Comparison of ENCODE assay signal across 8 cellular contexts in the genomic region with DNA sequence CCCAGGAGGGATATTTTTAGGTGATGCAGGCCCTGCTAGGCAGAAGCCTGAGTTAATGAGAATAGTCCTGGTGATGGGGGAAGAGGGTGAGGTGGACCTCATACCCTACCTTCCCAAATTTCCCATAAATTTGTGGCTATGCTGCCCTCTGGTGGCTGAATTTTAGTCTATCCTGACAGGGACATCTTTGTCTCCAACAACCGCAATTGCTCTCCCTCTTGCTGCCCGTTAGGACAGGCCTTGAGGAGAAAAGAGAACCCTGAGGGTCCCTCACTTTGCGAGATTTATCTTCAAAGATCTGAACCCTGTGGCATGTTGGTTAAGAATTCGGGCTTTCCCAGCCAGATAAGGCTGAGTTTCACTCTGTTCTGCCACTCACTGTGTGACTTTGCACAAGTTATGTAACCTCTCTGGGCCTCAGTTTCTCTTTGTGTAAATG. TPM values are rescaled to one million over a fixed set of nuclear protein-coding genes. Genes with fewer than 3 reads are reported as not detected.
DNase-seq lines count a peak whose midpoint lies in the region; ATAC-seq and TF ChIP-seq lines count a peak whose summit lies in the region.

No MANE protein-coding gene starts in this region.

- ATAC-seq in WTC11: peak; percentile 26
- ATAC-seq in HG03280 (IDR thresholded peaks at IDR 0.05; ENCODE audit: unreplicated experiment): no peak

- no peak overlapping the region for H3K27ac Mint-ChIP-seq in WTC11
- H3K27ac Mint-ChIP-seq in activated T-helper 2 cell treated with anti-CD3 and anti-CD28 coated beads, Interferon-gamma antibody, Interleukin-2, Interleukin-4, amounts not matched to agents 10 μg/mL and 5 μg/mL and 100 μg/mL, durations not matched to agents 14 hours and 24 hours and 36 hours: no peak overlapping the region

- intact Hi-C loops in ovary (cut with DNase I): no loop called here
- intact Hi-C loops in activated T-helper 2 cell treated with anti-CD3 and anti-CD28 coated beads, Interferon-gamma antibody, Interleukin-2, Interleukin-4, amounts not matched to agents 10 μg/mL and 5 μg/mL and 100 μg/mL, durations not matched to agents 14 hours and 24 hours and 36 hours (cut with micrococcal nuclease): no loop called here

- peaks cover 19% of the 10 kb centered on the region for H3K27me3 Mint-ChIP-seq in WTC11 (ENCODE audit: low read depth)
- no peaks in the 10 kb centered on the region for H3K27me3 Mint-ChIP-seq in activated T-helper 2 cell treated with anti-CD3 and anti-CD28 coated beads, Interferon-gamma antibody, Interleukin-2, Interleukin-4, amounts not matched to agents 10 μg/mL and 5 μg/mL and 100 μg/mL, durations not matched to agents 14 hours and 24 hours and 36 hours (ENCODE audit: low read depth)

- H3K27me3 ChIP-seq in AG04450 (ENCODE audit: control insufficient read depth, insufficient read depth, low read length): no peaks in the 10 kb centered on the region
- H3K27me3 ChIP-seq in ovary: no peaks in the 10 kb centered on the region

- TF ChIP-seq POLR2A in ovary (IDR thresholded peaks at IDR 0.05): no peak

- peak; percentile 70 for TF ChIP-seq CTCF in AG04450 (IDR thresholded peaks at IDR 0.05; ENCODE audit: low read depth, low read length)
- TF ChIP-seq CTCF in GM10248 (IDR thresholded peaks at IDR 0.05; ENCODE audit: control extremely low read depth, extremely low read depth, low read depth, missing control alignments): peak; percentile 67
- peak; percentile 59 for TF ChIP-seq CTCF in WTC11 (IDR thresholded peaks at IDR 0.05)
- peak in 2 of 3 donors; percentile 35 to 40 for TF ChIP-seq CTCF in ovary (IDR thresholded peaks at IDR 0.05)

- DNase-seq in AG04450 (ENCODE audit: low read depth, low spot score) (no peak), GM10248 (ENCODE audit: extremely low spot score) (no peak), NCI-H2107 treated with DMSO at 0.1 percent for 48 hours (lab: John Stamatoyannopoulos, UW; ENCODE audit: unreplicated experiment) (peak; percentile 67), WTC11 (ENCODE audit: low spot score) (peak; percentile 80), fibroblast of peridontal ligament (ENCODE audit: extremely low read depth) (peak; percentile 73), ovary (peak in 2 of 5 donors; percentile 65 to 66)
- no peak for DNase-seq in activated T-helper 2 cell treated with anti-CD3 and anti-CD28 coated beads, Interferon-gamma antibody, Interleukin-2, Interleukin-4, amounts not matched to agents 10 μg/mL and 5 μg/mL and 100 μg/mL, durations not matched to agents 14 hours and 24 hours and 36 hours (ENCODE audit: low spot score)

- CTCF ChIA-PET in AG04450 (lab: Charles Lee) (interaction anchor here (0.9 to 2.7 kb wide), 8 partner anchors 9 to 45 kb away, joined by 3 to 25 read pairs (median 12); partner anchors contain the start of gene ZNF385A), GM10248 (lab: Yijun Ruan, JAX) (interaction anchor here (1.0 to 5.4 kb wide), 9 partner anchors 9 to 186 kb away, joined by 3 to 63 read pairs (median 9); partner anchors contain the start of gene ZNF385A), WTC11 (lab: Charles Lee) (interaction anchor here (0.8 to 4.3 kb wide), 16 partner anchors 8 to 185 kb away, joined by 3 to 50 read pairs (median 4); partner anchors contain the start of gene NCKAP1L)

- TF ChIP-seq EP300 in ovary (IDR thresholded peaks at IDR 0.05): no peak

- H3K9me3 ChIP-seq in AG04450 (ENCODE audit: control insufficient read depth, insufficient read depth, low read length): no peaks in the 10 kb centered on the region
- H3K9me3 ChIP-seq in ovary: no peaks in the 10 kb centered on the region

- H3K27ac ChIP-seq in AG04450 (ENCODE audit: low read depth, low read length): no peak overlapping the region
- no peak overlapping the region for H3K27ac ChIP-seq in ovary

- no peak overlapping the region for H3K4me3 Mint-ChIP-seq in WTC11
- no peak overlapping the region for H3K4me3 Mint-ChIP-seq in activated T-helper 2 cell treated with anti-CD3 and anti-CD28 coated beads, Interferon-gamma antibody, Interleukin-2, Interleukin-4, amounts not matched to agents 10 μg/mL and 5 μg/mL and 100 μg/mL, durations not matched to agents 14 hours and 24 hours and 36 hours (ENCODE audit: low read depth)

- no peaks in the 10 kb centered on the region for H3K36me3 ChIP-seq in ovary

- peaks cover 34% of the 10 kb centered on the region for H3K4me1 Mint-ChIP-seq in WTC11
- peaks cover 13% of the 10 kb centered on the region for H3K4me1 Mint-ChIP-seq in activated T-helper 2 cell treated with anti-CD3 and anti-CD28 coated beads, Interferon-gamma antibody, Interleukin-2, Interleukin-4, amounts not matched to agents 10 μg/mL and 5 μg/mL and 100 μg/mL, durations not matched to agents 14 hours and 24 hours and 36 hours (ENCODE audit: low read depth)

- H3K36me3 Mint-ChIP-seq in WTC11: peaks cover 21% of the 10 kb centered on the region
- H3K36me3 Mint-ChIP-seq in activated T-helper 2 cell treated with anti-CD3 and anti-CD28 coated beads, Interferon-gamma antibody, Interleukin-2, Interleukin-4, amounts not matched to agents 10 μg/mL and 5 μg/mL and 100 μg/mL, durations not matched to agents 14 hours and 24 hours and 36 hours (ENCODE audit: low read depth): peaks cover 53% of the 10 kb centered on the region

- H3K4me3 ChIP-seq in AG04450 (ENCODE audit: low read depth, low read length) (no peak overlapping the region), ovary (no peak overlapping the region)

- POLR2A ChIA-PET in AG04450 (lab: Yijun Ruan, JAX) (interaction anchor here (1.0 kb wide), 1 partner anchor 24 kb away, joined by 3 read pairs; no protein-coding TSS in a partner anchor), GM10248 (lab: Yijun Ruan, JAX) (no interaction called here), WTC11 (lab: Charles Lee) (no interaction called here)

- H3K4me1 ChIP-seq in ovary (ENCODE audit: insufficient read depth): peaks cover 2% of the 10 kb centered on the region

- no peaks in the 10 kb centered on the region for H3K9me3 Mint-ChIP-seq in WTC11
- H3K9me3 Mint-ChIP-seq in activated T-helper 2 cell treated with anti-CD3 and anti-CD28 coated beads, Interferon-gamma antibody, Interleukin-2, Interleukin-4, amounts not matched to agents 10 μg/mL and 5 μg/mL and 100 μg/mL, durations not matched to agents 14 hours and 24 hours and 36 hours: no peaks in the 10 kb centered on the region

- WGBS in ovary, 3 donors: 49 to 50% (median 50%) methylated on average over 4 of the region's 4 CpGs

TF ChIP-seq in WTC11, 78 proteins besides CTCF, POLR2A, EP300 and RAD21 (continues in another document):
- TF ChIP-seq, protein P1, sequence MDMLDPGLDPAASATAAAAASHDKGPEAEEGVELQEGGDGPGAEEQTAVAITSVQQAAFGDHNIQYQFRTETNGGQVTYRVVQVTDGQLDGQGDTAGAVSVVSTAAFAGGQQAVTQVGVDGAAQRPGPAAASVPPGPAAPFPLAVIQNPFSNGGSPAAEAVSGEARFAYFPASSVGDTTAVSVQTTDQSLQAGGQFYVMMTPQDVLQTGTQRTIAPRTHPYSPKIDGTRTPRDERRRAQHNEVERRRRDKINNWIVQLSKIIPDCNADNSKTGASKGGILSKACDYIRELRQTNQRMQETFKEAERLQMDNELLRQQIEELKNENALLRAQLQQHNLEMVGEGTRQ (CRISPR knock-in tag; IDR thresholded peaks at IDR 0.05): no peak
- TF ChIP-seq TEAD4 (CRISPR knock-in tag; IDR thresholded peaks at IDR 0.05) (no peak), GTF2I (CRISPR knock-in tag; conservative IDR thresholded peaks at IDR 0.05) (0 out of 2 replicates have a peak, but pooled peaks have one; percentile 10), ZBTB21 (CRISPR knock-in tag; IDR thresholded peaks at IDR 0.05; ENCODE audit: borderline replicate concordance) (no peak), SMAD4 (CRISPR knock-in tag; IDR thresholded peaks at IDR 0.05) (no peak), ZNF219 (CRISPR knock-in tag; IDR thresholded peaks at IDR 0.05; ENCODE audit: borderline replicate concordance) (no peak)
- TF ChIP-seq, protein P2, sequence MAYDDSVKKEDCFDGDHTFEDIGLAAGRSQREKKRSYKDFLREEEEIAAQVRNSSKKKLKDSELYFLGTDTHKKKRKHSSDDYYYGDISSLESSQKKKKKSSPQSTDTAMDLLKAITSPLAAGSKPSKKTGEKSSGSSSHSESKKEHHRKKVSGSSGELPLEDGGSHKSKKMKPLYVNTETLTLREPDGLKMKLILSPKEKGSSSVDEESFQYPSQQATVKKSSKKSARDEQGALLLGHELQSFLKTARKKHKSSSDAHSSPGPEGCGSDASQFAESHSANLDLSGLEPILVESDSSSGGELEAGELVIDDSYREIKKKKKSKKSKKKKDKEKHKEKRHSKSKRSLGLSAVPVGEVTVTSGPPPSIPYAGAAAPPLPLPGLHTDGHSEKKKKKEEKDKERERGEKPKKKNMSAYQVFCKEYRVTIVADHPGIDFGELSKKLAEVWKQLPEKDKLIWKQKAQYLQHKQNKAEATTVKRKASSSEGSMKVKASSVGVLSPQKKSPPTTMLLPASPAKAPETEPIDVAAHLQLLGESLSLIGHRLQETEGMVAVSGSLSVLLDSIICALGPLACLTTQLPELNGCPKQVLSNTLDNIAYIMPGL (CRISPR knock-in tag; IDR thresholded peaks at IDR 0.05): no peak

RNA-seq across cellular contexts. Expression of gene ZNF385A, which starts 9.8 kb away (rescaled TPM):
- polyA plus RNA-seq in AG04450 (2011; rRNA removed): 1.5 and 2.8 TPM in 2 replicates
- 2.9 and 3.1 TPM in 2 replicates for polyA minus RNA-seq in AG04450 (2011; rRNA and poly(A)+ RNA removed)
- total RNA-seq in WTC11 (2021): 18.4 to 23.5 TPM (median 22.2 TPM) in 3 replicates
- 10 to 100 TPM in 1 of 7 donors, 1 to 10 TPM in 6; 4.3 to 30.5 (median 6.5) TPM for total RNA-seq in ovary
- polyA plus RNA-seq in ovary: 1 to 10 TPM; 3.6 to 4.5 TPM
- 0.60 and 0.78 TPM in 2 replicates for total RNA-seq in activated T-helper 2 cell treated with anti-CD3 and anti-CD28 coated beads, Interferon-gamma antibody, Interleukin-2, Interleukin-4, amounts not matched to agents 10 μg/mL and 5 μg/mL and 100 μg/mL, durations not matched to agents 14 hours and 24 hours and 36 hours

RNA-seq across cellular contexts. Expression of gene ITGA5, which starts 24.8 kb away (rescaled TPM):
- 160 and 185 TPM in 2 replicates for polyA plus RNA-seq in AG04450 (2011; rRNA removed)
- polyA minus RNA-seq in AG04450 (2011; rRNA and poly(A)+ RNA removed): 241 and 280 TPM in 2 replicates
- total RNA-seq in WTC11 (2021): 19.3 to 21.9 TPM (median 20.8 TPM) in 3 replicates
- 10 to 100 TPM; 32.6 to 82.5 (median 41.5) TPM for total RNA-seq in ovary
- 10 to 100 TPM; 37.4 to 100.0 TPM for polyA plus RNA-seq in ovary
- 41.4 and 41.5 TPM in 2 replicates for total RNA-seq in activated T-helper 2 cell treated with anti-CD3 and anti-CD28 coated beads, Interferon-gamma antibody, Interleukin-2, Interleukin-4, amounts not matched to agents 10 μg/mL and 5 μg/mL and 100 μg/mL, durations not matched to agents 14 hours and 24 hours and 36 hours

RNA-seq across cellular contexts. Expression of gene GPR84, which starts 30.0 kb away (rescaled TPM):
- polyA plus RNA-seq in AG04450 (2011; rRNA removed): not detected in 2 replicates
- not detected in 2 replicates for polyA minus RNA-seq in AG04450 (2011; rRNA and poly(A)+ RNA removed)
- 0.13 TPM in 1 of 3 replicates, not detected in the others for total RNA-seq in WTC11 (2021)
- 1 to 10 TPM in 2 of 7 donors, under 1 TPM in 5; 0.12 to 3.1 (median 0.43) TPM for total RNA-seq in ovary
- polyA plus RNA-seq in ovary: under 1 TPM; 0.22 to 0.42 TPM
- total RNA-seq in activated T-helper 2 cell treated with anti-CD3 and anti-CD28 coated beads, Interferon-gamma antibody, Interleukin-2, Interleukin-4, amounts not matched to agents 10 μg/mL and 5 μg/mL and 100 μg/mL, durations not matched to agents 14 hours and 24 hours and 36 hours: 1.8 and 2.3 TPM in 2 replicates

Comparison
In these comparisons a context has a peak if more than half of its experiments do, and no peak if none do; other contexts are left out.
1. DNase-seq: peak in NCI-H2107 treated with DMSO at 0.1 percent for 48 hours (single experiment), WTC11 (single experiment) and fibroblast of peridontal ligament (single experiment); none in AG04450 (single experiment), GM10248 (single experiment) and activated T-helper 2 cell treated with anti-CD3 and anti-CD28 coated beads, Interferon-gamma antibody, Interleukin-2, Interleukin-4, amounts not matched to agents 10 μg/mL and 5 μg/mL and 100 μg/mL, durations not matched to agents 14 hours and 24 hours and 36 hours (single experiment).
2. Peak in every context shown above with its lines, with median percentiles within 50 percentile points of each other: CTCF ChIP-seq.